10 cellular contexts compared by ENCODE assay signal in genomic region chr17:12395733-12396354, GRCh38.
DNase-seq lines count a peak whose midpoint lies in the region; ATAC-seq, FAIRE-seq and TF ChIP-seq lines count a peak whose summit lies in the region.
"Had no signal": no experiment of that assay in that cellular context is flagged by ENCODE, and none has a peak within 500 bp of the region (broad histone marks: within the 10 kb centered on the region; RNA-seq: fewer than 3 reads in every experiment).

No MANE protein-coding gene starts in this region.

- TF ChIP-seq CTCF in kidney epithelial cell (IDR thresholded peaks at IDR 0.05; ENCODE audit: insufficient read depth, low read length, poor library complexity, severe bottlenecking) (peak; percentile 57), coronary artery (IDR thresholded peaks at IDR 0.05) (no peak)

- H3K27ac ChIP-seq in coronary artery = no peak overlapping the region
- H3K27ac ChIP-seq: skin epidermis had no signal

- H3K4me3 ChIP-seq in kidney epithelial cell (ENCODE audit: low read depth, low read length) = no peak overlapping the region
- H3K4me3 ChIP-seq in coronary artery = no peak overlapping the region
- H3K4me3 ChIP-seq: skin epidermis had no signal

- DNase-seq in CMK (ENCODE audit: low read depth) = peak; percentile 21
- no peak for DNase-seq in kidney epithelial cell (ENCODE audit: low read depth)
- DNase-seq in hypothalamus (lab: John Stamatoyannopoulos, UW) = no peak
- no peak for DNase-seq in NOMO-1 treated with DMSO at 0.1 percent for 48 hours (lab: John Stamatoyannopoulos, UW; ENCODE audit: unreplicated experiment)
- DNase-seq in HTR-8/SVneo (ENCODE audit: insufficient read length, low spot score) = no peak
- DNase-seq in coronary artery (ENCODE audit: low spot score) = no peak
- DNase-seq: SW 1271 had no signal

- H3K36me3 ChIP-seq in kidney epithelial cell (ENCODE audit: control insufficient read depth, insufficient read depth, low read length) = no peaks in the 10 kb centered on the region

- H3K27me3 ChIP-seq in kidney epithelial cell (ENCODE audit: control insufficient read depth, insufficient read depth, low read length) = no peaks in the 10 kb centered on the region

- no peak for FAIRE-seq in HTR-8/SVneo (lab: Jason Lieb, UNC)

- ATAC-seq in GM21529 (IDR thresholded peaks at IDR 0.05; ENCODE audit: unreplicated experiment) = peak; percentile 49
- ATAC-seq in SK-N-SH treated with all-trans-retinoic acid at 6 μM for 48 hours = peak; percentile 54; the same call in 2 of the 3 replicates

TF ChIP-seq in SK-N-SH treated with all-trans-retinoic acid at 6 μM for 48 hours, 23 proteins besides CTCF, POLR2A, EP300 and RAD21:
- no peak for TF ChIP-seq SNAI2 (CRISPR knock-in tag; IDR thresholded peaks at IDR 0.05)
- no peak for TF ChIP-seq TCF4 (CRISPR knock-in tag; IDR thresholded peaks at IDR 0.05; ENCODE audit: borderline replicate concordance)
- TF ChIP-seq PPARA (CRISPR knock-in tag; IDR thresholded peaks at IDR 0.05; ENCODE audit: borderline replicate concordance) = no peak
- TF ChIP-seq RARB (CRISPR knock-in tag; IDR thresholded peaks at IDR 0.05) = no peak
- TF ChIP-seq TOX (CRISPR knock-in tag; IDR thresholded peaks at IDR 0.05; ENCODE audit: borderline replicate concordance) = no peak
- no peak for TF ChIP-seq ESRRG (CRISPR knock-in tag; IDR thresholded peaks at IDR 0.05)
- TF ChIP-seq ZC3H10 (CRISPR knock-in tag; IDR thresholded peaks at IDR 0.05) = no peak
- no peak for TF ChIP-seq GLIS3 (CRISPR knock-in tag; IDR thresholded peaks at IDR 0.05)
- TF ChIP-seq PATZ1 (CRISPR knock-in tag; IDR thresholded peaks at IDR 0.05; ENCODE audit: borderline replicate concordance) = no peak
- TF ChIP-seq TSHZ2 (CRISPR knock-in tag; IDR thresholded peaks at IDR 0.05) = no peak
- TF ChIP-seq CSRNP3 (CRISPR knock-in tag; IDR thresholded peaks at IDR 0.05) = no peak
- TF ChIP-seq BACH2 (CRISPR knock-in tag; IDR thresholded peaks at IDR 0.05; ENCODE audit: borderline replicate concordance) = no peak
- TF ChIP-seq CREB5 (CRISPR knock-in tag; IDR thresholded peaks at IDR 0.05; ENCODE audit: low read depth) = no peak
